In genomic region chr15:57681011-57681410, GRCh38 we compare ENCODE assay signal across 19 cellular contexts. TPM values are rescaled to one million over a fixed set of nuclear protein-coding genes. Genes with fewer than 3 reads are reported as not detected.
DNase-seq lines count a peak whose midpoint lies in the region; ATAC-seq and TF ChIP-seq lines count a peak whose summit lies in the region.
"Had no signal": no experiment of that assay in that cellular context is flagged by ENCODE, and none has a peak within 500 bp of the region (broad histone marks: within the 10 kb centered on the region; RNA-seq: fewer than 3 reads in every experiment).

No MANE protein-coding gene starts in this region.

- H3K27me3 Mint-ChIP-seq in mesothelial cell of epicardium (ENCODE audit: low read depth) = no peaks in the 10 kb centered on the region

- H3K4me3 ChIP-seq in KMS-11 (IDR thresholded peaks at IDR 0.05; ENCODE audit: insufficient read depth, low read depth, low read length) (no peak overlapping the region), SJSA1 (no peak overlapping the region), heart right ventricle (no peak overlapping the region), prostate gland (no peak overlapping the region), foreskin fibroblast (ENCODE audit: low read depth in 1 of 2, low read length in 2 of 2) (no peak overlapping the region)
- H3K4me3 ChIP-seq: A549, K562 had no signal

- H3K27me3 ChIP-seq in KMS-11 (ENCODE audit: insufficient read depth, low read depth) = no peaks in the 10 kb centered on the region
- H3K27me3 ChIP-seq in SJSA1 (replicated peaks) = no peaks in the 10 kb centered on the region
- H3K27me3 ChIP-seq in heart right ventricle = no peaks in the 10 kb centered on the region
- no peaks in the 10 kb centered on the region for H3K27me3 ChIP-seq in prostate gland (replicated peaks; ENCODE audit: insufficient read depth)

- H3K9me3 Mint-ChIP-seq in mesothelial cell of epicardium = peaks cover 5% of the 10 kb centered on the region
- H3K9me3 Mint-ChIP-seq: CD4-positive, alpha-beta memory T cell had no signal

- 94 to 100% methylated on average over 1 of the region's 1 CpG for WGBS in heart right ventricle, 2 donors
- 29% methylated on average over 1 of the region's 1 CpG for WGBS in prostate gland

- H3K27ac Mint-ChIP-seq in mesothelial cell of epicardium = no peak overlapping the region

- peak in 1 of 8 donors; percentile 47 for ATAC-seq in heart right ventricle
- ATAC-seq: HepG2, K562, Panc1 had no signal

- TF ChIP-seq CTCF in KMS-11 (conservative IDR thresholded peaks at IDR 0.05; ENCODE audit: low read depth, low read length) (no peak), heart right ventricle (IDR thresholded peaks at IDR 0.05) (no peak), prostate gland (IDR thresholded peaks at IDR 0.05) (no peak), foreskin fibroblast (IDR thresholded peaks at IDR 0.05; ENCODE audit: low read depth, low read length) (no peak), mesothelial cell of epicardium (IDR thresholded peaks at IDR 0.05; ENCODE audit: unreplicated experiment) (no peak)

- H3K9me3 ChIP-seq in SJSA1 (replicated peaks) = no peaks in the 10 kb centered on the region
- H3K9me3 ChIP-seq in heart right ventricle = no peaks in the 10 kb centered on the region
- H3K9me3 ChIP-seq in prostate gland = no peaks in the 10 kb centered on the region
- H3K9me3 ChIP-seq: A549 had no signal

- H3K79me2 ChIP-seq in KMS-11 (ENCODE audit: insufficient read depth, low read depth) = no peaks in the 10 kb centered on the region

- no peak for DNase-seq in SJSA1 (ENCODE audit: low read depth in 1 of 2, low spot score in 2 of 2)
- DNase-seq in heart right ventricle = no peak
- peak; percentile 5 for DNase-seq in prostate gland (ENCODE audit: low spot score)
- DNase-seq in foreskin fibroblast = no peak
- DNase-seq in mesothelial cell of epicardium (ENCODE audit: low spot score in 2 of 2, unreplicated experiment in 2 of 2) = no peak
- DNase-seq in stimulated activated CD4-positive, alpha-beta T cell treated with anti-CD3 and anti-CD28 coated beads, Interleukin-2, amount 100 ng/mL, for 24 hours = no peak
- DNase-seq: C1 segment of cervical spinal cord; CD4-positive, alpha-beta memory T cell; COR-L47; DMS53; NCI-H1105 treated with DMSO at 0.1 percent for 48 hours; NCI-H2029; NCI-H446; NCI-H524 treated with DMSO at 0.1 percent for 48 hours had no signal

- H3K27ac ChIP-seq in KMS-11 = peak overlapping the region; percentile 10; the same call in 1 of the 2 replicates
- 0 out of 2 replicates have a peak overlapping the region, but pooled peaks have one; percentile 43 for H3K27ac ChIP-seq in SJSA1
- peak overlapping the region in 6 of 10 donors; percentile 6 to 68 (median 34) for H3K27ac ChIP-seq in heart right ventricle
- no peak overlapping the region for H3K27ac ChIP-seq in prostate gland

- H3K4me1 ChIP-seq in KMS-11 (ENCODE audit: low read depth, poor library complexity, severe bottlenecking) (peaks cover 13% of the 10 kb centered on the region), SJSA1 (replicated peaks) (peaks cover 6% of the 10 kb centered on the region), heart right ventricle (peaks cover under 1 to 66% (median 33%) of the 10 kb centered on the region in 9 donors), prostate gland (replicated peaks) (no peaks in the 10 kb centered on the region)

- peak overlapping the region; percentile 63; the same call in 1 of the 2 replicates for H3K4me2 ChIP-seq in KMS-11

- H2AFZ ChIP-seq in KMS-11 (ENCODE audit: low read depth) = peak overlapping the region; percentile 23; the same call in 1 of the 2 replicates

- no peak overlapping the region for H3K4me3 Mint-ChIP-seq in mesothelial cell of epicardium

- H3K4me1 Mint-ChIP-seq in mesothelial cell of epicardium = peaks cover 33% of the 10 kb centered on the region

- H3K9ac ChIP-seq in KMS-11 = no peak overlapping the region

- no peaks in the 10 kb centered on the region for H4K20me1 ChIP-seq in KMS-11 (ENCODE audit: insufficient read depth)

- H3K36me3 ChIP-seq in KMS-11 (ENCODE audit: insufficient read depth) = no peaks in the 10 kb centered on the region
- no peaks in the 10 kb centered on the region for H3K36me3 ChIP-seq in SJSA1
- H3K36me3 ChIP-seq in heart right ventricle = peaks cover 0 to 14% (median 0%) of the 10 kb centered on the region in 9 donors
- H3K36me3 ChIP-seq in prostate gland = no peaks in the 10 kb centered on the region

- intact Hi-C loops in heart right ventricle (cut with DNase I) (no loop called here), prostate gland (cut with DNase I) (no loop called here)

- H3K36me3 Mint-ChIP-seq in mesothelial cell of epicardium = peaks cover 2% of the 10 kb centered on the region
- H3K36me3 Mint-ChIP-seq: CD4-positive, alpha-beta memory T cell had no signal

- no peak for TF ChIP-seq POLR2A in prostate gland (IDR thresholded peaks at IDR 0.05)

RNA-seq across cellular contexts. Expression of gene POLR2M, which starts 25.5 kb away (rescaled TPM):
- 229 and 497 TPM in 2 replicates for total RNA-seq in SJSA1 (2014; rRNA removed; shearing (Covaris generic))
- total RNA-seq in heart right ventricle (10 to 100 TPM; 42.1 to 89.2 (median 56.5) TPM), prostate gland (100 to 1,000 TPM; 148 to 172 TPM), mesothelial cell of epicardium (108 to 110 TPM (median 109 TPM) in 3 replicates)
- polyA plus RNA-seq in heart right ventricle = 10 to 100 TPM; 15.2 to 85.7 TPM

Comparison
In these comparisons a context has a peak if more than half of its experiments do, and no peak if none do; other contexts are left out.
1. H3K27ac ChIP-seq: peak in KMS-11 (single experiment), SJSA1 (single experiment) and heart right ventricle (6 of 10); none in prostate gland (0 of 2).